ENCODE assay signal across 16 cellular contexts in the genomic region with DNA sequence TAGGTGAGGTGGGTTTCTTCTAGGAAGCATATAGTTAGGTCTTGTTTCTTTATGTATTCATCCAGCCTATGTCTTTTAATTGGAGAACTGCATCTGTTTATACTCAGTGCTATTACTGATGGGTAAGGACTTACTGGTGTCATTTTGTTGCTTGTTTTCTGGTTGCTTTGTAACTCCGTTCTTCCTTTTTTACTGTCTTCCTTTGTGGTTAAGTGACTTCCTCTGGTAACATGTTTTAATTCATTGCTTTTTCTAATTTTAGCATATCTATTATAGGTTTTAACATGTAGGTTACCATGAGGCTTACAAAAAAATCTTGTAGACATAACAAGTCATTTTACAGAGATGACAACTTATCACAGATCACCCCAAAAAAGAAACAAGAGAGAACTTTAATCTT.
DNase-seq lines count a peak whose midpoint lies in the region; ATAC-seq and TF ChIP-seq lines count a peak whose summit lies in the region.
"Had no signal": no experiment of that assay in that cellular context is flagged by ENCODE, and none has a peak within 500 bp of the region (broad histone marks: within the 10 kb centered on the region; RNA-seq: fewer than 3 reads in every experiment).

No MANE protein-coding gene starts in this region.

- H3K4me2 ChIP-seq in BLaER1 (peak overlapping the region; percentile 88), GM23338 (peak overlapping the region; percentile 70; the same call in 1 of the 2 replicates), OCI-LY3 (ENCODE audit: low read length) (peak overlapping the region; percentile 63)

- no peaks in the 10 kb centered on the region for H3K36me3 Mint-ChIP-seq in GM23338 (ENCODE audit: low read depth)
- H3K36me3 Mint-ChIP-seq in activated naive CD8-positive, alpha-beta T cell treated with anti-CD3 and anti-CD28 coated beads, Interleukin-2, amount 10 ng/mL, durations not matched to agents 7 days and 5 days: peaks cover 24% of the 10 kb centered on the region

- no peak overlapping the region for H3K4me3 Mint-ChIP-seq in GM23338
- peak overlapping the region; percentile 60 for H3K4me3 Mint-ChIP-seq in activated naive CD8-positive, alpha-beta T cell treated with anti-CD3 and anti-CD28 coated beads, Interleukin-2, amount 10 ng/mL, durations not matched to agents 7 days and 5 days

- peaks cover 6% of the 10 kb centered on the region; the same call in 1 of the 2 replicates for H3K9me2 ChIP-seq in GM23338 (ENCODE audit: insufficient read depth)

- no peak overlapping the region for H2AFZ ChIP-seq in GM23338
- no peak overlapping the region for H2AFZ ChIP-seq in OCI-LY3 (ENCODE audit: low read depth, low read length)

- H3K9ac ChIP-seq in BLaER1: peak overlapping the region; percentile 76; the same call in 1 of the 2 replicates
- H3K9ac ChIP-seq in OCI-LY3 (ENCODE audit: low read length): no peak overlapping the region; the same call in 1 of the 2 replicates

- H3K79me2 ChIP-seq in GM23338 (replicated peaks; ENCODE audit: insufficient read depth): no peaks in the 10 kb centered on the region
- H3K79me2 ChIP-seq in OCI-LY3 (ENCODE audit: low read length): no peaks in the 10 kb centered on the region

- peak overlapping the region; percentile 94 for H3K27ac ChIP-seq in BLaER1
- H3K27ac ChIP-seq in GM23338 (ENCODE audit: low read depth): no peak overlapping the region; the same call in 1 of the 2 replicates
- H3K27ac ChIP-seq in OCI-LY3 (ENCODE audit: low read length): peak overlapping the region; percentile 88
- H3K27ac ChIP-seq: right lobe of liver, SJSA1, stomach had no signal

- peaks cover 23% of the 10 kb centered on the region for H3K9me3 ChIP-seq in BLaER1
- no peaks in the 10 kb centered on the region for H3K9me3 ChIP-seq in OCI-LY3 (ENCODE audit: insufficient read depth, low read length)
- H3K9me3 ChIP-seq: right lobe of liver, SJSA1 had no signal

- H3K36me3 ChIP-seq in BLaER1 (peaks cover 8% of the 10 kb centered on the region; the same call in 1 of the 2 replicates), GM23338 (ENCODE audit: insufficient read depth) (no peaks in the 10 kb centered on the region), OCI-LY3 (replicated peaks; ENCODE audit: low read depth, low read length) (peaks cover 5% of the 10 kb centered on the region)
- H3K36me3 ChIP-seq: right lobe of liver, SJSA1, stomach had no signal

- H3K27me3 Mint-ChIP-seq in GM23338 (ENCODE audit: insufficient read depth, low read depth, poor library complexity): no peaks in the 10 kb centered on the region
- H3K27me3 Mint-ChIP-seq in activated naive CD8-positive, alpha-beta T cell treated with anti-CD3 and anti-CD28 coated beads, Interleukin-2, amount 10 ng/mL, durations not matched to agents 7 days and 5 days: no peaks in the 10 kb centered on the region

- no peaks in the 10 kb centered on the region for H3F3A ChIP-seq in GM23338 (replicated peaks; ENCODE audit: low read depth)

- ATAC-seq in GM23338: no peak
- peak; percentile 71 for ATAC-seq in activated naive CD8-positive, alpha-beta T cell treated with anti-CD3 and anti-CD28 coated beads, Interleukin-2, amount 10 ng/mL, durations not matched to agents 7 days and 5 days (ENCODE audit: low read depth)
- ATAC-seq in GM21529 (IDR thresholded peaks at IDR 0.05; ENCODE audit: unreplicated experiment): no peak
- ATAC-seq: right lobe of liver had no signal

- H3K27me3 ChIP-seq in BLaER1 (no peaks in the 10 kb centered on the region), GM23338 (ENCODE audit: insufficient read depth) (no peaks in the 10 kb centered on the region), OCI-LY3 (ENCODE audit: low read depth, low read length) (no peaks in the 10 kb centered on the region)
- H3K27me3 ChIP-seq: right lobe of liver, SJSA1, stomach had no signal

- no peak overlapping the region for H3K27ac Mint-ChIP-seq in GM23338
- H3K27ac Mint-ChIP-seq in activated naive CD8-positive, alpha-beta T cell treated with anti-CD3 and anti-CD28 coated beads, Interleukin-2, amount 10 ng/mL, durations not matched to agents 7 days and 5 days: peak overlapping the region; percentile 73

- peaks cover 28% of the 10 kb centered on the region for H3K4me1 Mint-ChIP-seq in GM23338
- H3K4me1 Mint-ChIP-seq in activated naive CD8-positive, alpha-beta T cell treated with anti-CD3 and anti-CD28 coated beads, Interleukin-2, amount 10 ng/mL, durations not matched to agents 7 days and 5 days: peaks cover 29% of the 10 kb centered on the region

- POLR2A ChIA-PET in activated naive CD8-positive, alpha-beta T cell treated with anti-CD3 and anti-CD28 coated beads, Interleukin-2, amount 10 ng/mL, durations not matched to agents 7 days and 5 days (lab: Charles Lee): no interaction called here

- H3K9me3 Mint-ChIP-seq in GM23338: peaks cover 7% of the 10 kb centered on the region; the same call in 1 of the 3 replicates
- H3K9me3 Mint-ChIP-seq in activated naive CD8-positive, alpha-beta T cell treated with anti-CD3 and anti-CD28 coated beads, Interleukin-2, amount 10 ng/mL, durations not matched to agents 7 days and 5 days: peaks cover 6% of the 10 kb centered on the region

- no peak for DNase-seq in GM23338 (ENCODE audit: low spot score)
- no peak for DNase-seq in activated naive CD8-positive, alpha-beta T cell treated with anti-CD3 and anti-CD28 coated beads, Interleukin-2, amount 10 ng/mL, durations not matched to agents 7 days and 5 days
- DNase-seq in NCI-H2171 treated with DMSO at 0.1 percent for 48 hours (lab: John Stamatoyannopoulos, UW): no peak
- DNase-seq in GM19238 (ENCODE audit: insufficient read length, low spot score): no peak
- no peak for DNase-seq in EL
- DNase-seq: activated CD4-positive, CD25-positive, alpha-beta regulatory T cell treated with anti-CD3 and anti-CD28 coated beads, Interleukin-2, amount 50 U/mL, for 72 hours; activated gamma-delta T cell treated with Interleukin-2 at 50 U/mL for 16 hours; HCEC 1CT; NCI-H1417; NCI-H524; right lobe of liver; stomach had no signal

- TF ChIP-seq CTCF in GM23338 (conservative IDR thresholded peaks at IDR 0.05; ENCODE audit: low read depth in 2 of 2) (no peak), OCI-LY3 (IDR thresholded peaks at IDR 0.05; ENCODE audit: low read depth, low read length) (no peak)

- H4K20me1 ChIP-seq in BLaER1 (no peaks in the 10 kb centered on the region), GM23338 (replicated peaks; ENCODE audit: insufficient read depth) (no peaks in the 10 kb centered on the region), OCI-LY3 (ENCODE audit: insufficient read depth, low read length) (no peaks in the 10 kb centered on the region)

- H3K4me1 ChIP-seq in BLaER1 (peaks cover 67% of the 10 kb centered on the region), GM23338 (ENCODE audit: insufficient read depth) (peaks cover 27% of the 10 kb centered on the region), OCI-LY3 (ENCODE audit: low read length) (peaks cover 64% of the 10 kb centered on the region)
- H3K4me1 ChIP-seq: right lobe of liver, SJSA1, stomach had no signal

- H3K4me3 ChIP-seq in BLaER1 (peak overlapping the region; percentile 47), GM23338 (no peak overlapping the region), OCI-LY3 (ENCODE audit: low read length) (peak overlapping the region; percentile 24; the same call in 1 of the 2 replicates)
- H3K4me3 ChIP-seq: right lobe of liver, SJSA1, stomach had no signal

TF ChIP-seq in GM23338, 12 proteins besides CTCF, POLR2A, EP300 and RAD21 (continues in another document):
- TF ChIP-seq, protein P1, sequence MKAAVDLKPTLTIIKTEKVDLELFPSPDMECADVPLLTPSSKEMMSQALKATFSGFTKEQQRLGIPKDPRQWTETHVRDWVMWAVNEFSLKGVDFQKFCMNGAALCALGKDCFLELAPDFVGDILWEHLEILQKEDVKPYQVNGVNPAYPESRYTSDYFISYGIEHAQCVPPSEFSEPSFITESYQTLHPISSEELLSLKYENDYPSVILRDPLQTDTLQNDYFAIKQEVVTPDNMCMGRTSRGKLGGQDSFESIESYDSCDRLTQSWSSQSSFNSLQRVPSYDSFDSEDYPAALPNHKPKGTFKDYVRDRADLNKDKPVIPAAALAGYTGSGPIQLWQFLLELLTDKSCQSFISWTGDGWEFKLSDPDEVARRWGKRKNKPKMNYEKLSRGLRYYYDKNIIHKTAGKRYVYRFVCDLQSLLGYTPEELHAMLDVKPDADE (IDR thresholded peaks at IDR 0.05): no peak
- TF ChIP-seq CREB1 (CRISPR knock-in tag; IDR thresholded peaks at IDR 0.05; ENCODE audit: low read depth) (no peak), ZNF114 (CRISPR knock-in tag; IDR thresholded peaks at IDR 0.05) (no peak)
- TF ChIP-seq, protein P2, sequence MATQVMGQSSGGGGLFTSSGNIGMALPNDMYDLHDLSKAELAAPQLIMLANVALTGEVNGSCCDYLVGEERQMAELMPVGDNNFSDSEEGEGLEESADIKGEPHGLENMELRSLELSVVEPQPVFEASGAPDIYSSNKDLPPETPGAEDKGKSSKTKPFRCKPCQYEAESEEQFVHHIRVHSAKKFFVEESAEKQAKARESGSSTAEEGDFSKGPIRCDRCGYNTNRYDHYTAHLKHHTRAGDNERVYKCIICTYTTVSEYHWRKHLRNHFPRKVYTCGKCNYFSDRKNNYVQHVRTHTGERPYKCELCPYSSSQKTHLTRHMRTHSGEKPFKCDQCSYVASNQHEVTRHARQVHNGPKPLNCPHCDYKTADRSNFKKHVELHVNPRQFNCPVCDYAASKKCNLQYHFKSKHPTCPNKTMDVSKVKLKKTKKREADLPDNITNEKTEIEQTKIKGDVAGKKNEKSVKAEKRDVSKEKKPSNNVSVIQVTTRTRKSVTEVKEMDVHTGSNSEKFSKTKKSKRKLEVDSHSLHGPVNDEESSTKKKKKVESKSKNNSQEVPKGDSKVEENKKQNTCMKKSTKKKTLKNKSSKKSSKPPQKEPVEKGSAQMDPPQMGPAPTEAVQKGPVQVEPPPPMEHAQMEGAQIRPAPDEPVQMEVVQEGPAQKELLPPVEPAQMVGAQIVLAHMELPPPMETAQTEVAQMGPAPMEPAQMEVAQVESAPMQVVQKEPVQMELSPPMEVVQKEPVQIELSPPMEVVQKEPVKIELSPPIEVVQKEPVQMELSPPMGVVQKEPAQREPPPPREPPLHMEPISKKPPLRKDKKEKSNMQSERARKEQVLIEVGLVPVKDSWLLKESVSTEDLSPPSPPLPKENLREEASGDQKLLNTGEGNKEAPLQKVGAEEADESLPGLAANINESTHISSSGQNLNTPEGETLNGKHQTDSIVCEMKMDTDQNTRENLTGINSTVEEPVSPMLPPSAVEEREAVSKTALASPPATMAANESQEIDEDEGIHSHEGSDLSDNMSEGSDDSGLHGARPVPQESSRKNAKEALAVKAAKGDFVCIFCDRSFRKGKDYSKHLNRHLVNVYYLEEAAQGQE (IDR thresholded peaks at IDR 0.05; ENCODE audit: unreplicated experiment): no peak
